Comparison of ENCODE assay signal across 23 cellular contexts in the genomic region with DNA sequence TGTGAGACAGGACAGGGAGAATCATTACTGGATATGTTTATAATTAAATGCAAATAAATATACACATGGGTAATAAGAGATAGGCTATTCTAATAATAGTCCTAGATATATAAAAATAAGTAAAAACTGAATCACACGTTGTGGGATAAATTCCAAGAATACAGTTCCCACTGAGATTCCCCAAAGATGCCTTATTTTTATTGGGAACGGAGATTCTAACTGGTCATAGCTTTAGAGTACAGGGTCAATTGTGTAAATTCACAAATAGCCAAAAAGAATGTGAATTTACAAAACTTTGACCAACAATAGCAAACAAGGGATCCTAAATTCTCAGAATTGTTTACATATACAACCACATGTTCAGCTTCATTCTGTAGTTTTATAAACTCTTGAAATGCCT.
"Had no signal": no experiment of that assay in that cellular context is flagged by ENCODE, and none has a peak within 500 bp of the region (broad histone marks: within the 10 kb centered on the region; RNA-seq: fewer than 3 reads in every experiment).

No MANE protein-coding gene starts in this region.

- H3K4me3 ChIP-seq: dorsolateral prefrontal cortex, esophagus muscularis mucosa, gastroesophageal sphincter, heart left ventricle, hepatocyte, lung, mucosa of descending colon, right lobe of liver, smooth muscle cell, thyroid gland had no signal

- H3K27me3 ChIP-seq: dorsolateral prefrontal cortex, esophagus muscularis mucosa, gastroesophageal sphincter, heart left ventricle, hepatocyte, neutrophil, right lobe of liver, thyroid gland had no signal

- DNase-seq: dorsolateral prefrontal cortex; effector CD8-positive, alpha-beta T cell; endodermal cell; foreskin keratinocyte; heart left ventricle; kidney; mucosa of descending colon; naive B cell; stimulated activated CD4-positive, alpha-beta T cell treated with anti-CD3 and anti-CD28 coated beads, Interleukin-12 subunit alpha, Interleukin-12 subunit beta, amount 100 ng/mL, for 4 hours; stimulated activated CD4-positive, alpha-beta T cell treated with anti-CD3 and anti-CD28 coated beads, Interleukin-1b, Interleukin-23, amount 100 ng/mL, for 48 hours; stimulated activated CD4-positive, alpha-beta T cell treated with anti-CD3 and anti-CD28 coated beads, Interleukin-4, amount 100 ng/mL, for 1 hour; stimulated activated CD8-positive, alpha-beta memory T cell treated with anti-CD3 and anti-CD28 coated beads, Interleukin-4, amount 100 ng/mL, for 48 hours; stimulated activated naive CD4-positive, alpha-beta T cell; stimulated activated naive CD8-positive, alpha-beta T cell treated with anti-CD3 and anti-CD28 coated beads, Interleukin-15, amount 100 ng/mL, for 72 hours; thyroid gland had no signal

- H3K36me3 ChIP-seq: neutrophil, right lobe of liver had no signal

- H3K9me3 ChIP-seq: esophagus muscularis mucosa, gastroesophageal sphincter, heart left ventricle, mucosa of descending colon, neutrophil, right lobe of liver, thyroid gland had no signal

- H3K9ac ChIP-seq: parathyroid adenoma had no signal

- H3K4me1 ChIP-seq: foreskin keratinocyte, parathyroid adenoma, thyroid gland had no signal
